21 cellular contexts compared by ENCODE assay signal in genomic region chr21:38177919-38178652, GRCh38.
DNase-seq lines count a peak whose midpoint lies in the region; ATAC-seq, FAIRE-seq and TF ChIP-seq lines count a peak whose summit lies in the region.
"Had no signal": no experiment of that assay in that cellular context is flagged by ENCODE, and none has a peak within 500 bp of the region (broad histone marks: within the 10 kb centered on the region; RNA-seq: fewer than 3 reads in every experiment).

No MANE protein-coding gene starts in this region.

- H3K27me3 ChIP-seq in IMR-90 (ENCODE audit: control insufficient read depth, insufficient read depth, low read length) = no peaks in the 10 kb centered on the region; the same call in 1 of the 2 replicates
- H3K27me3 ChIP-seq in astrocyte (ENCODE audit: insufficient read depth, low read length) = no peaks in the 10 kb centered on the region
- no peaks in the 10 kb centered on the region for H3K27me3 ChIP-seq in esophagus muscularis mucosa
- H3K27me3 ChIP-seq in smooth muscle cell (ENCODE audit: low read depth) = no peaks in the 10 kb centered on the region
- H3K27me3 ChIP-seq: BE2C had no signal

- H4K20me1 ChIP-seq in IMR-90 (ENCODE audit: insufficient read depth, low read length) (no peaks in the 10 kb centered on the region), astrocyte (ENCODE audit: insufficient read depth, low read length) (no peaks in the 10 kb centered on the region), smooth muscle cell (ENCODE audit: low read depth) (no peaks in the 10 kb centered on the region)

- H2BK20ac ChIP-seq in IMR-90 (ENCODE audit: low read depth, low read length) = no peak overlapping the region

- no peak overlapping the region for H3K56ac ChIP-seq in IMR-90 (ENCODE audit: extremely low read depth, insufficient read depth, low read length)

- TF ChIP-seq CTCF in IMR-90 (conservative IDR thresholded peaks at IDR 0.05; ENCODE audit: low read depth, low read length) = no peak
- TF ChIP-seq CTCF in astrocyte (IDR thresholded peaks at IDR 0.05; ENCODE audit: insufficient read depth, low read depth, low read length) = no peak
- TF ChIP-seq CTCF in esophagus muscularis mucosa (IDR thresholded peaks at IDR 0.05) = no peak
- no peak for TF ChIP-seq CTCF in smooth muscle cell (IDR thresholded peaks at IDR 0.05; ENCODE audit: borderline replicate concordance, insufficient read depth, poor library complexity, severe bottlenecking)

- H3K27ac ChIP-seq in IMR-90 (ENCODE audit: insufficient read depth, low read length) (no peak overlapping the region), astrocyte (ENCODE audit: low read depth, low read length) (no peak overlapping the region), esophagus muscularis mucosa (replicated peaks in 1 of 4) (no peak overlapping the region), smooth muscle cell (ENCODE audit: low read depth) (peak overlapping the region; percentile 83)

- no peaks in the 10 kb centered on the region for H3F3A ChIP-seq in smooth muscle cell (ENCODE audit: low read depth)

- H4K91ac ChIP-seq in IMR-90 (ENCODE audit: insufficient read depth, low read depth, low read length) = no peak overlapping the region

- no peak overlapping the region for H3K18ac ChIP-seq in IMR-90 (ENCODE audit: low read depth, low read length)

- H4K5ac ChIP-seq in IMR-90 (ENCODE audit: low read depth, low read length) = no peak overlapping the region

- no peak overlapping the region for H2AK5ac ChIP-seq in IMR-90 (ENCODE audit: low read depth, low read length)

- H3K4me3 ChIP-seq in IMR-90 (ENCODE audit: insufficient read depth, low read depth, low read length) = no peak overlapping the region
- no peak overlapping the region for H3K4me3 ChIP-seq in astrocyte (ENCODE audit: insufficient read depth, low read depth, low read length)
- no peak overlapping the region for H3K4me3 ChIP-seq in esophagus muscularis mucosa
- H3K4me3 ChIP-seq in smooth muscle cell = no peak overlapping the region
- H3K4me3 ChIP-seq: GM12878, HAP-1 had no signal

- H2BK120ac ChIP-seq in IMR-90 (ENCODE audit: low read depth, low read length) = no peak overlapping the region

- no TSS peak for BruUV-seq in IMR-90 (replicated peaks; lab: Mats Ljungman, UMichigan)

- no peak overlapping the region for H2BK15ac ChIP-seq in IMR-90 (ENCODE audit: low read depth, low read length)

- H2AK9ac ChIP-seq in IMR-90 (replicated peaks; ENCODE audit: low read depth, low read length, poor library complexity) = no peak overlapping the region

- no peak overlapping the region for H4K8ac ChIP-seq in IMR-90 (ENCODE audit: low read depth in 2 of 2, low read length in 2 of 2)

- no peak overlapping the region for H3K23ac ChIP-seq in IMR-90 (ENCODE audit: low read depth, low read length)

- no peak overlapping the region for H2BK5ac ChIP-seq in IMR-90 (ENCODE audit: low read depth, low read length, poor library complexity, severe bottlenecking)

- H3K9ac ChIP-seq in IMR-90 (ENCODE audit: low read depth, low read length) = no peak overlapping the region
- no peak overlapping the region for H3K9ac ChIP-seq in astrocyte (ENCODE audit: low read length)
- H3K9ac ChIP-seq in smooth muscle cell (ENCODE audit: low read depth) = no peak overlapping the region

- intact Hi-C loops in IMR-90 (cut with micrococcal nuclease) = no loop called here
- intact Hi-C loops in esophagus muscularis mucosa (cut with DNase I) = no loop called here

- no peak overlapping the region for H3K4me3 Mint-ChIP-seq in astrocyte (ENCODE audit: unreplicated experiment)
- H3K4me3 Mint-ChIP-seq: CD4-positive, CD25-positive, alpha-beta regulatory T cell; CD8-positive, alpha-beta memory T cell had no signal

- H3K9me1 ChIP-seq in IMR-90 (ENCODE audit: insufficient read depth, low read length) = no peaks in the 10 kb centered on the region

- peak overlapping the region; percentile 21 for H3K27ac Mint-ChIP-seq in astrocyte (ENCODE audit: unreplicated experiment)
- H3K27ac Mint-ChIP-seq: CD4-positive, CD25-positive, alpha-beta regulatory T cell; CD8-positive, alpha-beta memory T cell had no signal

- dilution Hi-C loops in IMR-90 (cut with HindIII; ENCODE audit: low sequenced_read_pairs, unreplicated experiment) = no loop called here

- H3K4me1 Mint-ChIP-seq in astrocyte (ENCODE audit: low read depth, unreplicated experiment) = peaks cover 40% of the 10 kb centered on the region
- H3K4me1 Mint-ChIP-seq: CD4-positive, CD25-positive, alpha-beta regulatory T cell; CD8-positive, alpha-beta memory T cell had no signal

- H3K9me3 Mint-ChIP-seq in astrocyte (ENCODE audit: unreplicated experiment) = peaks cover 7% of the 10 kb centered on the region

- POLR2A ChIA-PET in IMR-90 (lab: Charles Lee; ENCODE audit: unreplicated experiment) = no interaction called here

- no peaks in the 10 kb centered on the region for H3K27me3 Mint-ChIP-seq in astrocyte (ENCODE audit: low read depth, unreplicated experiment)

- no peaks in the 10 kb centered on the region for H3K79me1 ChIP-seq in IMR-90 (ENCODE audit: low read depth in 1 of 2, low read length in 2 of 2)

- no CpG with 5 or more reads among the region's 5 CpGs for WGBS in IMR-90 (ENCODE audit: extremely low coverage in 2 of 2, insufficient read length in 1 of 2), 2 experiments
- 74% methylated on average over 5 of the region's 5 CpGs for whole genome bisulfite sequencing in esophagus muscularis mucosa
- WGBS in smooth muscle cell (ENCODE audit: low lambda C conversion rate) = 100% methylated on average over 2 of the region's 5 CpGs

- TF ChIP-seq EP300 in esophagus muscularis mucosa (IDR thresholded peaks at IDR 0.05) = no peak

- TF ChIP-seq RAD21 in IMR-90 (IDR thresholded peaks at IDR 0.05; ENCODE audit: low read length) = no peak

- CTCF ChIA-PET in IMR-90 (lab: Yijun Ruan, JAX) = no interaction called here

- in situ Hi-C loops in IMR-90 (cut with MboI; ENCODE audit: low sequenced_read_pairs) = no loop called here

- no peaks in the 10 kb centered on the region for H3K9me3 ChIP-seq in IMR-90 (ENCODE audit: control insufficient read depth, insufficient read depth, low read length)
- H3K9me3 ChIP-seq in astrocyte (ENCODE audit: insufficient read depth, low read depth, low read length) = peaks cover 8% of the 10 kb centered on the region
- H3K9me3 ChIP-seq in esophagus muscularis mucosa = no peaks in the 10 kb centered on the region
- no peaks in the 10 kb centered on the region for H3K9me3 ChIP-seq in smooth muscle cell (replicated peaks; ENCODE audit: low read depth)
- H3K9me3 ChIP-seq: BE2C, HAP-1 had no signal

- TF ChIP-seq POLR2A in IMR-90 (IDR thresholded peaks at IDR 0.05; ENCODE audit: low read depth, low read length) = no peak
- TF ChIP-seq POLR2A in esophagus muscularis mucosa (IDR thresholded peaks at IDR 0.05; ENCODE audit: low read depth) = no peak

- FAIRE-seq in astrocyte (lab: Jason Lieb, UNC) = no peak
- FAIRE-seq: A204.1, GM12878, HTR-8/SVneo had no signal

- ATAC-seq in IMR-90 (ENCODE audit: low read depth) (no peak), HG02981 (IDR thresholded peaks at IDR 0.05; ENCODE audit: unreplicated experiment) (no peak)
- ATAC-seq: GM12878 had no signal

- no peak for DNase-seq in IMR-90
- DNase-seq in astrocyte (ENCODE audit: low read depth) = no peak
- peak; percentile 66 for DNase-seq in esophagus muscularis mucosa (ENCODE audit: extremely low spot score)
- no peak for DNase-seq in smooth muscle cell (lab: John Stamatoyannopoulos, UW; ENCODE audit: unreplicated experiment)
- no peak for DNase-seq in SHP77 treated with DMSO at 0.1 percent for 48 hours (lab: John Stamatoyannopoulos, UW)
- no peak for DNase-seq in NCI-H2171 (lab: John Stamatoyannopoulos, UW)
- DNase-seq: ACHN; BE2C; C1 segment of cervical spinal cord; CD4-positive, CD25-positive, alpha-beta regulatory T cell; CD8-positive, alpha-beta memory T cell; COR-L47; DMS 273 treated with DMSO at 0.1 percent for 48 hours; DMS53; DND-41; EL had no signal

- no peak overlapping the region for H2AFZ ChIP-seq in IMR-90 (replicated peaks; ENCODE audit: low read length, poor library complexity)
- no peak overlapping the region for H2AFZ ChIP-seq in astrocyte (ENCODE audit: low read depth, low read length)
- no peak overlapping the region for H2AFZ ChIP-seq in smooth muscle cell (ENCODE audit: low read depth)

- no peaks in the 10 kb centered on the region for H3K36me3 Mint-ChIP-seq in astrocyte (ENCODE audit: low read depth, unreplicated experiment)
- H3K36me3 Mint-ChIP-seq: CD4-positive, CD25-positive, alpha-beta regulatory T cell; CD8-positive, alpha-beta memory T cell had no signal

- H3K36me3 ChIP-seq in IMR-90 (ENCODE audit: control insufficient read depth, insufficient read depth, low read length) (no peaks in the 10 kb centered on the region), astrocyte (ENCODE audit: insufficient read depth, low read length) (no peaks in the 10 kb centered on the region), esophagus muscularis mucosa (no peaks in the 10 kb centered on the region), smooth muscle cell (ENCODE audit: low read depth) (no peaks in the 10 kb centered on the region)
- H3K36me3 ChIP-seq: BE2C, HAP-1 had no signal

- H3K79me2 ChIP-seq in astrocyte (ENCODE audit: insufficient read depth, low read length) = no peaks in the 10 kb centered on the region
- H3K79me2 ChIP-seq in smooth muscle cell (ENCODE audit: low read depth) = no peaks in the 10 kb centered on the region

- H3K4me2 ChIP-seq in IMR-90 (ENCODE audit: low read depth, low read length) (no peak overlapping the region), astrocyte (ENCODE audit: low read length) (no peak overlapping the region), smooth muscle cell (no peak overlapping the region)

- H3K4me1 ChIP-seq in IMR-90 (ENCODE audit: control insufficient read depth, insufficient read depth, low read length) = peaks cover 2% of the 10 kb centered on the region
- no peaks in the 10 kb centered on the region for H3K4me1 ChIP-seq in astrocyte (ENCODE audit: insufficient read depth, low read length)
- no peaks in the 10 kb centered on the region for H3K4me1 ChIP-seq in esophagus muscularis mucosa
- H3K4me1 ChIP-seq in smooth muscle cell (ENCODE audit: low read depth) = no peaks in the 10 kb centered on the region
- H3K4me1 ChIP-seq: BE2C, HAP-1 had no signal

- no peak overlapping the region for H3K4ac ChIP-seq in IMR-90 (ENCODE audit: low read depth, low read length)

- no peak overlapping the region for H3K14ac ChIP-seq in IMR-90 (replicated peaks; ENCODE audit: low read depth, low read length)

TF ChIP-seq in IMR-90, 13 proteins besides CTCF, POLR2A, EP300 and RAD21:
- TF ChIP-seq CEBPB (IDR thresholded peaks at IDR 0.05; ENCODE audit: low read depth, low read length) (peak; percentile 80), MXI1 (IDR thresholded peaks at IDR 0.05; ENCODE audit: borderline replicate concordance, low read depth, low read length) (no peak), FOS (IDR thresholded peaks at IDR 0.05; ENCODE audit: low read depth, low read length) (no peak)
